ENCODE assay signal across 14 cellular contexts in genomic region chr13:73107459-73107858, GRCh38.
"Had no signal": no experiment of that assay in that cellular context is flagged by ENCODE, and none has a peak within 500 bp of the region (broad histone marks: within the 10 kb centered on the region; RNA-seq: fewer than 3 reads in every experiment).

No MANE protein-coding gene starts in this region.

- H3K4me3 ChIP-seq: esophagus muscularis mucosa, right atrium auricular region, skin epidermis, transverse colon had no signal

- H3K27ac ChIP-seq: esophagus muscularis mucosa, right atrium auricular region, skin epidermis, transverse colon had no signal

- H3K9me3 ChIP-seq: esophagus muscularis mucosa, right atrium auricular region, transverse colon had no signal

- H3K4me1 ChIP-seq: esophagus muscularis mucosa, right atrium auricular region had no signal

- H3K27me3 ChIP-seq: right atrium auricular region, transverse colon had no signal

- H3K36me3 ChIP-seq: esophagus muscularis mucosa, right atrium auricular region, transverse colon had no signal

- DNase-seq: activated CD4-positive, alpha-beta T cell treated with anti-CD3 and anti-CD28 coated beads for 48 hours; activated CD8-positive, alpha-beta memory T cell treated with anti-CD3 and anti-CD28 coated beads, Interleukin-2, amount 50 U/mL, for 4 hours; activated CD8-positive, alpha-beta T cell treated with anti-CD3 and anti-CD28 coated beads, Interleukin-2, amount 10 ng/mL, durations not matched to agents 7 days and 5 days; activated effector memory CD4-positive, alpha-beta T cell treated with anti-CD3 and anti-CD28 coated beads, Interleukin-2, amount 50 U/mL, for 16 hours; activated T-cell treated with anti-CD3 and anti-CD28 coated beads, Interleukin-2, amount 50 U/mL, for 48 hours; head of caudate nucleus; occipital lobe; stimulated activated CD4-positive, alpha-beta T cell treated with anti-CD3 and anti-CD28 coated beads, Interleukin-4, amount 100 ng/mL, for 24 hours; stimulated activated naive CD4-positive, alpha-beta T cell treated with Interleukin-2 at 50 U/mL for 16 hours; substantia nigra; transverse colon had no signal
